Comparison of ENCODE assay signal across 30 cellular contexts in the genomic region with DNA sequence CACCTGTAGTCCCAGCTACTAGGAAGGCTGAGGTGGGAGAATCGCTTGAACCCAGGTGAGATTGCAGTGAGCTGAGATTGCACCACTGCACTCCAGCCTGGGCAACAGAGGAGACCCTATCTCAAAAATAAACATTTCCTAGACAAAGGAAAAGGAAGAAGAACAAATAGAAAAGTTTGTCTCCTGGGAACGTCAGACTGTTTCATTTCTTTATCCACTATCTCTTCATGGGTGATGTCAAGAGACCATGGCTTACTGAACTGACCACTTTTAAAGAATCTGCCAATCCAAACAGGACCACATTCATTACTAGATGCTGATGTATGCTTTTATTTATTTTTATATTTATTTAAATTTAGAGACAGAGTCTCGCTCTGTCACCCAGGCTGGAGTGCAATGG.
"Had no signal": no experiment of that assay in that cellular context is flagged by ENCODE, and none has a peak within 500 bp of the region (broad histone marks: within the 10 kb centered on the region; RNA-seq: fewer than 3 reads in every experiment).

No MANE protein-coding gene starts in this region.

- H3K9me3 ChIP-seq: adrenal gland, body of pancreas, breast epithelium had no signal

- ATAC-seq: activated CD8-positive, alpha-beta T cell treated with anti-CD3 and anti-CD28 coated beads for 36 hours; activated naive CD4-positive, alpha-beta T cell treated with anti-CD3 and anti-CD28 coated beads, Interleukin-2, amount 50 U/mL, for 72 hours; activated T-helper 17 cell treated with anti-CD3 and anti-CD28 coated beads, Interleukin-2, amount 50 U/mL, for 72 hours; body of pancreas; T-cell had no signal

- H3K9me3 Mint-ChIP-seq: activated B cell treated with CpG ODN at 0.5 μM for 24 hours; activated CD4-positive, alpha-beta T cell treated with anti-CD3 and anti-CD28 coated beads, Interleukin-2, amount 10 ng/mL, durations not matched to agents 24 days and 14 days; activated T-helper 1 cell treated with anti-CD3 and anti-CD28 coated beads, Interleukin-12 subunit alpha, Interleukin-12 subunit beta, Interleukin-2, Interleukin-4 antibody, amounts not matched to agents 30 ng/mL and 10 ng/mL and 1 ng/mL, durations not matched to agents 14 hours and 24 hours and 36 hours; T-helper 2 cell treated with Interferon-gamma antibody and Interleukin-4, amounts not matched to agents 5 μg/mL and 100 μg/mL, for 36 hours had no signal

- DNase-seq: activated B cell treated with CpG ODN at 0.5 μM for 24 hours; activated CD4-positive, alpha-beta memory T cell treated with anti-CD3 and anti-CD28 coated beads for 36 hours; activated CD4-positive, alpha-beta T cell treated with anti-CD3 and anti-CD28 coated beads for 4 hours; activated CD4-positive, alpha-beta T cell treated with anti-CD3 and anti-CD28 coated beads, Interleukin-2, amount 10 ng/mL, durations not matched to agents 24 days and 14 days; activated CD4-positive, alpha-beta T cell treated with anti-CD3 and anti-CD28 coated beads, Interleukin-2, amount 50 U/mL, for 1 hour; activated CD4-positive, alpha-beta T cell treated with anti-CD3 and anti-CD28 coated beads, Interleukin-2, amount 50 U/mL, for 4 hours; activated CD4-positive, CD25-positive, alpha-beta regulatory T cell treated with anti-CD3 and anti-CD28 coated beads, Interleukin-2, amount 50 U/mL, for 72 hours; activated CD8-positive, alpha-beta memory T cell treated with anti-CD3 and anti-CD28 coated beads, Interleukin-2, amount 50 U/mL, for 4 hours; activated CD8-positive, alpha-beta T cell treated with anti-CD3 and anti-CD28 coated beads for 36 hours; activated effector memory CD4-positive, alpha-beta T cell treated with anti-CD3 and anti-CD28 coated beads, Interleukin-2, amount 50 U/mL, for 16 hours; activated gamma-delta T cell treated with Interleukin-2 at 50 U/mL for 16 hours; activated naive CD4-positive, alpha-beta T cell; activated naive CD4-positive, alpha-beta T cell treated with anti-CD3 and anti-CD28 coated beads for 36 hours; activated naive CD4-positive, alpha-beta T cell treated with anti-CD3 and anti-CD28 coated beads, Interleukin-2, amount 50 U/mL, for 16 hours; activated T-cell treated with anti-CD3 and anti-CD28 coated beads for 4 hours; activated T-cell treated with anti-CD3 and anti-CD28 coated beads, Interleukin-2, amount 50 U/mL, for 48 hours; adrenal gland; amniotic stem cell; aorta; body of pancreas; brain microvascular endothelial cell; central memory CD4-positive, alpha-beta T cell; T-cell; T-helper 2 cell; T-helper 9 cell had no signal

- H3K4me1 Mint-ChIP-seq: activated B cell treated with CpG ODN at 0.5 μM for 24 hours; activated T-helper 17 cell treated with anti-CD3 and anti-CD28 coated beads, Interleukin-2, amount 50 U/mL, for 72 hours had no signal

- H3K27me3 Mint-ChIP-seq: activated B cell treated with CpG ODN at 0.5 μM for 24 hours; activated CD4-positive, alpha-beta memory T cell treated with anti-CD3 and anti-CD28 coated beads for 36 hours; activated CD4-positive, alpha-beta T cell treated with anti-CD3 and anti-CD28 coated beads, Interleukin-2, amount 10 ng/mL, durations not matched to agents 24 days and 14 days; activated CD8-positive, alpha-beta T cell treated with anti-CD3 and anti-CD28 coated beads for 36 hours; activated T-helper 17 cell treated with anti-CD3 and anti-CD28 coated beads, Interleukin-2, amount 50 U/mL, for 72 hours; T-cell had no signal

- H3K27ac Mint-ChIP-seq: activated B cell treated with CpG ODN at 0.5 μM for 24 hours; activated CD4-positive, alpha-beta memory T cell treated with anti-CD3 and anti-CD28 coated beads for 36 hours; activated CD4-positive, alpha-beta T cell treated with anti-CD3 and anti-CD28 coated beads, Interleukin-2, amount 10 ng/mL, durations not matched to agents 24 days and 14 days; activated CD8-positive, alpha-beta T cell treated with anti-CD3 and anti-CD28 coated beads for 36 hours; activated naive CD4-positive, alpha-beta T cell treated with anti-CD3 and anti-CD28 coated beads for 36 hours; T-helper 2 cell treated with Interferon-gamma antibody and Interleukin-4, amounts not matched to agents 5 μg/mL and 100 μg/mL, for 36 hours had no signal

- H3K4me3 Mint-ChIP-seq: activated B cell treated with CpG ODN at 0.5 μM for 24 hours; activated CD4-positive, alpha-beta memory T cell treated with anti-CD3 and anti-CD28 coated beads for 36 hours; activated CD4-positive, alpha-beta T cell treated with anti-CD3 and anti-CD28 coated beads, Interleukin-2, amount 10 ng/mL, durations not matched to agents 24 days and 14 days; activated CD8-positive, alpha-beta T cell treated with anti-CD3 and anti-CD28 coated beads for 36 hours; activated naive CD4-positive, alpha-beta T cell treated with anti-CD3 and anti-CD28 coated beads for 36 hours; activated T-helper 1 cell treated with anti-CD3 and anti-CD28 coated beads, Interleukin-12 subunit alpha, Interleukin-12 subunit beta, Interleukin-2, Interleukin-4 antibody, amounts not matched to agents 30 ng/mL and 10 ng/mL and 1 ng/mL, durations not matched to agents 14 hours and 24 hours and 36 hours; activated T-helper 17 cell treated with anti-CD3 and anti-CD28 coated beads, Interleukin-2, amount 50 U/mL, for 72 hours; T-cell; T-helper 2 cell treated with Interferon-gamma antibody and Interleukin-4, amounts not matched to agents 5 μg/mL and 100 μg/mL, for 36 hours had no signal
